17 cellular contexts compared by ENCODE assay signal in the genomic region with DNA sequence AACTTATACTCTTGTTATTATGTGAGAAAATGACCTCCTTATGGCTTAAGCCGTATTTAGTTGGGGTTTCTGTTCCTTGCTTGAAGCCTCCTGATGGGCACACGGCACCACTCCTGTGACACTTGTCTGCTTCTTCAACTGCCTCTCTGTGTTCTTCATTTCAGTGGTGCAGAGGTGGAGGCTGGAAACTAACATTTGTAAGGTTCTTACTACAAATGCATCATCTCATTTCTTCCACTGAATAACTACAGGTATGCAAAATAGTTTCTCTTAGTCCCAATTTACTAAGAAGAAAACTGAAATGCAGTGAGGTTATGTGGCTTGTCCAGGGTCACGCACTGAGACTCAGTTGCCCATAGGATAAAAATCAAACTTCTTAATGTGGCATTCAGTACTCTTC. TPM values are rescaled to one million over a fixed set of nuclear protein-coding genes. Genes with fewer than 3 reads are reported as not detected.
DNase-seq lines count a peak whose midpoint lies in the region; ATAC-seq, FAIRE-seq and TF ChIP-seq lines count a peak whose summit lies in the region.
"Had no signal": no experiment of that assay in that cellular context is flagged by ENCODE, and none has a peak within 500 bp of the region (broad histone marks: within the 10 kb centered on the region; RNA-seq: fewer than 3 reads in every experiment).

No MANE protein-coding gene starts in this region.

- H3K36me3 Mint-ChIP-seq in activated naive CD4-positive, alpha-beta T cell treated with anti-CD3 and anti-CD28 coated beads, Interleukin-2, amount 50 U/mL, for 72 hours, result no peaks in the 10 kb centered on the region
- no peaks in the 10 kb centered on the region for H3K36me3 Mint-ChIP-seq in endothelial cell (ENCODE audit: low read depth, unreplicated experiment)
- H3K36me3 Mint-ChIP-seq: CD8-positive, alpha-beta T cell had no signal

- no peaks in the 10 kb centered on the region for H3K79me2 ChIP-seq in GM12878 (ENCODE audit: control insufficient read depth, insufficient read depth, low read length)

- no peaks in the 10 kb centered on the region for H4K20me1 ChIP-seq in GM12878 (ENCODE audit: control insufficient read depth, insufficient read depth)
- H4K20me1 ChIP-seq: BLaER1 treated with 17β-estradiol and CSF1 and Interleukin-3, amounts not matched to agents 10 nM and 100 nM had no signal

- H3K4me1 Mint-ChIP-seq in endothelial cell (ENCODE audit: unreplicated experiment), result peaks cover 38% of the 10 kb centered on the region

- no peak overlapping the region for H3K4me2 ChIP-seq in GM12878 (ENCODE audit: control insufficient read depth, insufficient read depth)
- H3K4me2 ChIP-seq: BLaER1 treated with 17β-estradiol and CSF1 and Interleukin-3, amounts not matched to agents 10 nM and 100 nM had no signal

- in situ Hi-C loops in GM12878 (cut with MboI), result no loop called here

- peak; percentile 40 to 48 for ATAC-seq in activated naive CD4-positive, alpha-beta T cell treated with anti-CD3 and anti-CD28 coated beads, Interleukin-2, amount 50 U/mL, for 72 hours
- peak; percentile 44 for ATAC-seq in GM12878
- ATAC-seq: CD8-positive, alpha-beta T cell had no signal

- peaks cover 3% of the 10 kb centered on the region for H3K27me3 Mint-ChIP-seq in endothelial cell (ENCODE audit: unreplicated experiment)

- SMC1A ChIA-PET in GM12878 (lab: Charles Lee; ENCODE audit: uncharacterized antibody, unreplicated experiment), result no interaction called here

- intact Hi-C loops in GM12878 (cut with micrococcal nuclease; ENCODE audit: unreplicated experiment), result no loop called here

- TF ChIP-seq CTCF in GM12865 (IDR thresholded peaks at IDR 0.05; ENCODE audit: insufficient read depth, low read depth, low read length, missing control alignments) (no peak), GM12878 (IDR thresholded peaks at IDR 0.05 in 2 of 3, conservative IDR thresholded peaks at IDR 0.05 in 1 of 3; ENCODE audit: control insufficient read depth in 2 of 3, extremely low read depth in 1 of 3, insufficient read depth in 1 of 3, low read depth in 3 of 3, low read length in 3 of 3) (no peak), endothelial cell (IDR thresholded peaks at IDR 0.05; ENCODE audit: unreplicated experiment) (no peak)

- no peak for TF ChIP-seq EP300 in GM12878 (IDR thresholded peaks at IDR 0.05; ENCODE audit: borderline replicate concordance in 1 of 2, control insufficient read depth in 1 of 2, low read depth in 2 of 2, low read length in 2 of 2)

- no peak for DNase-seq in activated naive CD4-positive, alpha-beta T cell treated with anti-CD3 and anti-CD28 coated beads, Interleukin-2, amount 50 U/mL, for 72 hours (ENCODE audit: low spot score in 2 of 2)
- no peak for DNase-seq in activated naive CD4-positive, alpha-beta T cell treated with Interleukin-2 at 50 U/mL for 16 hours
- DNase-seq in GM12865 (ENCODE audit: low read depth), result peak; percentile 59
- DNase-seq in MV-4-11 (lab: John Stamatoyannopoulos, UW), result peak; percentile 48
- DNase-seq in GM12878 (ENCODE audit: low read depth, low spot score), result no peak
- DNase-seq in endothelial cell (ENCODE audit: low spot score), result no peak
- DNase-seq in cortex of kidney (lab: John Stamatoyannopoulos, UW), result no peak
- DNase-seq: Calu3; CD8-positive, alpha-beta T cell; DMS79 treated with DMSO at 0.1 percent for 48 hours; GF-D8; GM23248 had no signal

- POLR2A ChIA-PET in GM12878 (lab: Charles Lee), result no interaction called here

- no peak overlapping the region for H3K9ac ChIP-seq in GM12878 (ENCODE audit: control insufficient read depth, insufficient read depth, low read length)
- H3K9ac ChIP-seq: BLaER1 treated with 17β-estradiol and CSF1 and Interleukin-3, amounts not matched to agents 10 nM and 100 nM; GM23248 had no signal

- H3K4me3 ChIP-seq in GM12865 (ENCODE audit: low read depth, low read length) (no peak overlapping the region), GM12878 (no peak overlapping the region)
- H3K4me3 ChIP-seq: BLaER1 treated with 17β-estradiol and CSF1 and Interleukin-3, amounts not matched to agents 10 nM and 100 nM; GM23248; HAP-1 had no signal

- H3K27ac Mint-ChIP-seq in activated naive CD4-positive, alpha-beta T cell treated with anti-CD3 and anti-CD28 coated beads, Interleukin-2, amount 50 U/mL, for 72 hours, result no peak overlapping the region
- no peak overlapping the region for H3K27ac Mint-ChIP-seq in endothelial cell (ENCODE audit: unreplicated experiment)
- H3K27ac Mint-ChIP-seq: B cell; CD8-positive, alpha-beta T cell had no signal

- H3K4me3 Mint-ChIP-seq in endothelial cell (ENCODE audit: unreplicated experiment), result no peak overlapping the region
- H3K4me3 Mint-ChIP-seq: B cell; CD8-positive, alpha-beta T cell had no signal

- FAIRE-seq in GM12878 (lab: Jason Lieb, UNC), result no peak
- FAIRE-seq: GM12891, GM18507 had no signal

- CTCF ChIA-PET in GM12878 (lab: Yijun Ruan, JAX), result no interaction called here

- no peak overlapping the region for H3K27ac ChIP-seq in GM12878 (ENCODE audit: control insufficient read depth, insufficient read depth)
- H3K27ac ChIP-seq: BLaER1 treated with 17β-estradiol and CSF1 and Interleukin-3, amounts not matched to agents 10 nM and 100 nM; GM23248 had no signal

- H3K9me3 Mint-ChIP-seq in activated naive CD4-positive, alpha-beta T cell treated with anti-CD3 and anti-CD28 coated beads, Interleukin-2, amount 50 U/mL, for 72 hours, result no peaks in the 10 kb centered on the region
- H3K9me3 Mint-ChIP-seq in endothelial cell (ENCODE audit: unreplicated experiment), result no peaks in the 10 kb centered on the region
- H3K9me3 Mint-ChIP-seq: CD8-positive, alpha-beta T cell had no signal

- RAD21 ChIA-PET in GM12878 (lab: Charles Lee; ENCODE audit: unreplicated experiment), result no interaction called here

- H3K9me3 ChIP-seq in GM12878 (replicated peaks; ENCODE audit: control insufficient read depth, insufficient read depth, low read length), result no peaks in the 10 kb centered on the region
- H3K9me3 ChIP-seq: BLaER1 treated with 17β-estradiol and CSF1 and Interleukin-3, amounts not matched to agents 10 nM and 100 nM; HAP-1 had no signal

- no TSS peak for BruUV-seq in GM12878 (replicated peaks; lab: Mats Ljungman, UMichigan)

- H3K36me3 ChIP-seq in GM12878 (ENCODE audit: control insufficient read depth in 2 of 2, insufficient read depth in 2 of 2, low read length in 1 of 2), result no peaks in the 10 kb centered on the region
- H3K36me3 ChIP-seq: BLaER1 treated with 17β-estradiol and CSF1 and Interleukin-3, amounts not matched to agents 10 nM and 100 nM; HAP-1 had no signal

- H2AFZ ChIP-seq in GM12878 (ENCODE audit: control insufficient read depth, low read depth, low read length), result no peak overlapping the region
- H2AFZ ChIP-seq: GM23248 had no signal

- TF ChIP-seq POLR2A in GM12878 (IDR thresholded peaks at IDR 0.05; ENCODE audit: low read depth, low read length), result no peak

- H3K4me1 ChIP-seq in GM12878 (ENCODE audit: control insufficient read depth, insufficient read depth, low read length), result peaks cover 25% of the 10 kb centered on the region
- H3K4me1 ChIP-seq: HAP-1 had no signal

- 11% methylated on average over 3 of the region's 3 CpGs for WGBS in GM12878 (ENCODE audit: insufficient coverage, insufficient replicate concordance, low lambda C conversion rate, missing lambda C conversion rate)

- TF ChIP-seq RAD21 in GM12878 (IDR thresholded peaks at IDR 0.05; ENCODE audit: insufficient read depth, low read depth, low read length), result no peak

- H3K27me3 ChIP-seq in GM12878 (replicated peaks in 1 of 2; ENCODE audit: control insufficient read depth in 2 of 2, insufficient read depth in 2 of 2, low read length in 1 of 2), result no peaks in the 10 kb centered on the region
- H3K27me3 ChIP-seq: BLaER1 treated with 17β-estradiol and CSF1 and Interleukin-3, amounts not matched to agents 10 nM and 100 nM had no signal

RNA-seq across cellular contexts. Expression of gene ZNF362, which starts 23.6 kb away (rescaled TPM):
- total RNA-seq in activated naive CD4-positive, alpha-beta T cell treated with anti-CD3 and anti-CD28 coated beads, Interleukin-2, amount 50 U/mL, for 72 hours, result 10 to 100 TPM in 1 of 2 donors, 1 to 10 TPM in 1; 3.0 to 14.1 TPM
- 10.4 and 12.5 TPM in 2 replicates for total RNA-seq in GM12878 (2013; cell fraction: nucleolus; rRNA removed)
- total RNA-seq in GM12878 (2014; rRNA removed) (8.2 and 11.1 TPM in 2 replicates), GM12878 (2014; rRNA removed; fragmentation: Illumina TruSeq; extraction: Trizol) (4.0 and 5.5 TPM in 2 replicates), GM12878 (2021) (20.2 and 22.8 TPM in 2 replicates), endothelial cell (ENCODE audit: unreplicated experiment) (70.0 TPM)
- 2.4 TPM for polyA plus RNA-seq in GM12878 (2011; ENCODE audit: low read depth)
- polyA plus RNA-seq in GM12878 (2011; rRNA removed) (1.5 and 3.5 TPM in 2 replicates), GM12878 (2014; fragmentation: Illumina TruSeq; extraction: Trizol) (3.2 and 6.7 TPM in 2 replicates), GM12878 (2014; fragmentation: Nextera tagmentation; extraction: Ambion mirVana) (1 to 10 TPM in 1 of 2 experiments, under 1 TPM in 1; 0.74 to 1.5 TPM), GM12878 (2014; rRNA removed) (14.4 and 20.1 TPM in 2 replicates), GM12878 (2016; fragmentation: Nextera tagmentation; extraction: Ambion mirVana) (10 to 100 TPM; 19.5 to 21.4 TPM)
- 2.7 and 4.4 TPM in 2 replicates for polyA plus RNA-seq in GM12878 (2011; cell fraction: cytosol; rRNA removed)
- 6.4 and 9.9 TPM in 2 replicates for polyA plus RNA-seq in GM12878 (2011; cell fraction: nucleus; rRNA removed)
- polyA plus RNA-seq in GM12878 (2012), result 7.5 and 7.9 TPM in 2 replicates
- 4.5 and 5.8 TPM in 2 replicates for polyA minus RNA-seq in GM12878 (2011; rRNA and poly(A)+ RNA removed)
- polyA minus RNA-seq in GM12878 (2011; cell fraction: cytosol; rRNA and poly(A)+ RNA removed), result 2.5 and 4.5 TPM in 2 replicates
- 4.0 and 5.5 TPM in 2 replicates for polyA minus RNA-seq in GM12878 (2011; cell fraction: nucleus; rRNA and poly(A)+ RNA removed)

RNA-seq across cellular contexts. Expression of gene TRIM62, which starts 50.9 kb away (rescaled TPM):
- total RNA-seq in activated naive CD4-positive, alpha-beta T cell treated with anti-CD3 and anti-CD28 coated beads, Interleukin-2, amount 50 U/mL, for 72 hours, result 1 to 10 TPM; 5.3 to 5.4 TPM
- total RNA-seq in GM12878 (2013; cell fraction: nucleolus; rRNA removed), result 4.5 and 5.4 TPM in 2 replicates
- total RNA-seq in GM12878 (2014; rRNA removed) (1.2 and 2.2 TPM in 2 replicates), GM12878 (2014; rRNA removed; fragmentation: Illumina TruSeq; extraction: Trizol) (0.69 and 1.0 TPM in 2 replicates), GM12878 (2021) (4.1 and 4.2 TPM in 2 replicates), endothelial cell (ENCODE audit: unreplicated experiment) (10.8 TPM)
- polyA plus RNA-seq in GM12878 (2011; ENCODE audit: low read depth), result 1.2 TPM
- polyA plus RNA-seq in GM12878 (2011; rRNA removed) (0.37 and 0.99 TPM in 2 replicates), GM12878 (2014; fragmentation: Illumina TruSeq; extraction: Trizol) (2.7 and 2.8 TPM in 2 replicates), GM12878 (2014; fragmentation: Nextera tagmentation; extraction: Ambion mirVana) (under 1 TPM; 0.52 to 0.55 TPM), GM12878 (2014; rRNA removed) (2.6 and 2.8 TPM in 2 replicates), GM12878 (2016; fragmentation: Nextera tagmentation; extraction: Ambion mirVana) (1 to 10 TPM; 1.9 TPM)
- polyA plus RNA-seq in GM12878 (2011; cell fraction: cytosol; rRNA removed), result 1.3 and 1.4 TPM in 2 replicates
- 4.2 and 7.0 TPM in 2 replicates for polyA plus RNA-seq in GM12878 (2011; cell fraction: nucleus; rRNA removed)
- 2.1 and 2.7 TPM in 2 replicates for polyA plus RNA-seq in GM12878 (2012)
- 1.1 and 1.7 TPM in 2 replicates for polyA minus RNA-seq in GM12878 (2011; rRNA and poly(A)+ RNA removed)
- polyA minus RNA-seq in GM12878 (2011; cell fraction: cytosol; rRNA and poly(A)+ RNA removed), result 0.62 and 1.1 TPM in 2 replicates
- 1.5 and 2.0 TPM in 2 replicates for polyA minus RNA-seq in GM12878 (2011; cell fraction: nucleus; rRNA and poly(A)+ RNA removed)

Comparison
In these comparisons a context has a peak if more than half of its experiments do, and no peak if none do; other contexts are left out.
1. DNase-seq: peak in GM12865 (single experiment) and MV-4-11 (single experiment); none in activated naive CD4-positive, alpha-beta T cell treated with anti-CD3 and anti-CD28 coated beads, Interleukin-2, amount 50 U/mL, for 72 hours (0 of 2), activated naive CD4-positive, alpha-beta T cell treated with Interleukin-2 at 50 U/mL for 16 hours (single experiment), GM12878 (single experiment), endothelial cell (single experiment) and cortex of kidney (single experiment).